Comparison of ENCODE assay signal across 1 cellular context in genomic region chr15:59688888-59689625, GRCh38.
TF ChIP-seq lines count a peak whose summit lies in the region.

Gene BNIP2, minus strand, starts transcription at chr15:59689320. Its CDS starts 6,863 bp downstream, at chr15:59682457.

TF ChIP-seq in HepG2, 621 proteins besides CTCF, POLR2A, EP300 and RAD21 (continued from another document and continues in another):
- TF ChIP-seq HINFP (CRISPR knock-in tag; IDR thresholded peaks at IDR 0.05; ENCODE audit: low read depth) (peak; percentile 85; the same call in 1 of the 2 replicates), ZBTB37 (CRISPR knock-in tag; IDR thresholded peaks at IDR 0.05) (no peak), TRIM22 (IDR thresholded peaks at IDR 0.05) (no peak), ISX (CRISPR knock-in tag; conservative IDR thresholded peaks at IDR 0.05) (no peak), ZNF816 (CRISPR knock-in tag; IDR thresholded peaks at IDR 0.05; ENCODE audit: borderline replicate concordance) (0 out of 2 replicates have a peak, but pooled peaks have one; percentile 55), SNAPC5 (CRISPR knock-in tag; IDR thresholded peaks at IDR 0.05; ENCODE audit: borderline replicate concordance) (no peak), SYNCRIP (IDR thresholded peaks at IDR 0.05; ENCODE audit: insufficient read depth, low read depth, low read length) (no peak), ZFP36L2 (CRISPR knock-in tag; IDR thresholded peaks at IDR 0.05) (0 out of 2 replicates have a peak, but pooled peaks have one; percentile 70), ATF2 (CRISPR knock-in tag; IDR thresholded peaks at IDR 0.05) (peak; percentile 56; the same call in 1 of the 2 replicates), MIER2 (CRISPR knock-in tag; IDR thresholded peaks at IDR 0.05) (no peak; the same call in 1 of the 2 replicates), IKZF1 (IDR thresholded peaks at IDR 0.05) (no peak), SPEN (CRISPR knock-in tag; IDR thresholded peaks at IDR 0.05; ENCODE audit: low read depth) (peak; percentile 86), SNRNP70 (IDR thresholded peaks at IDR 0.05; ENCODE audit: low read depth, low read length) (no peak), TIGD3 (CRISPR knock-in tag; IDR thresholded peaks at IDR 0.05; ENCODE audit: borderline replicate concordance) (no peak; the same call in 1 of the 2 replicates), NRL (CRISPR knock-in tag; IDR thresholded peaks at IDR 0.05; ENCODE audit: borderline replicate concordance) (peak; percentile 87; the same call in 1 of the 2 replicates), ZNF17 (CRISPR knock-in tag; IDR thresholded peaks at IDR 0.05) (no peak), KLF12 (CRISPR knock-in tag; IDR thresholded peaks at IDR 0.05; ENCODE audit: borderline replicate concordance) (peak; percentile 12; the same call in 1 of the 2 replicates), CENPT (CRISPR knock-in tag; IDR thresholded peaks at IDR 0.05; ENCODE audit: low read depth) (no peak), LCORL (IDR thresholded peaks at IDR 0.05) (no peak), LCORL (CRISPR knock-in tag; IDR thresholded peaks at IDR 0.05) (peak; percentile 67), DNMT3B (CRISPR knock-in tag; conservative IDR thresholded peaks at IDR 0.05) (no peak), RORA (CRISPR knock-in tag; IDR thresholded peaks at IDR 0.05) (no peak), PLSCR1 (CRISPR knock-in tag; IDR thresholded peaks at IDR 0.05; ENCODE audit: borderline replicate concordance) (no peak), IRF1 (CRISPR knock-in tag; IDR thresholded peaks at IDR 0.05; ENCODE audit: low read depth) (no peak), GFI1 (CRISPR knock-in tag; IDR thresholded peaks at IDR 0.05; ENCODE audit: borderline replicate concordance) (no peak), ZSCAN20 (CRISPR knock-in tag; IDR thresholded peaks at IDR 0.05; ENCODE audit: borderline replicate concordance) (0 out of 2 replicates have a peak, but pooled peaks have one; percentile 46), MTF2 (CRISPR knock-in tag; IDR thresholded peaks at IDR 0.05; ENCODE audit: borderline replicate concordance) (peak; percentile 80; the same call in 1 of the 2 replicates), DMAP1 (CRISPR knock-in tag; IDR thresholded peaks at IDR 0.05) (peak; percentile 88), JDP2 (CRISPR knock-in tag; IDR thresholded peaks at IDR 0.05; ENCODE audit: borderline replicate concordance) (no peak), ZNF737 (CRISPR knock-in tag; IDR thresholded peaks at IDR 0.05; ENCODE audit: borderline replicate concordance) (no peak), PBX3 (CRISPR knock-in tag; IDR thresholded peaks at IDR 0.05; ENCODE audit: borderline replicate concordance) (no peak), MAF1 (CRISPR knock-in tag; IDR thresholded peaks at IDR 0.05; ENCODE audit: borderline replicate concordance) (peak; percentile 73; the same call in 1 of the 2 replicates), ZMYM4 (CRISPR knock-in tag; IDR thresholded peaks at IDR 0.05) (peak; percentile 82), ZIK1 (CRISPR knock-in tag; IDR thresholded peaks at IDR 0.05; ENCODE audit: borderline replicate concordance, low read depth) (no peak), CBFB (CRISPR knock-in tag; IDR thresholded peaks at IDR 0.05) (peak; percentile 74; the same call in 1 of the 2 replicates), ZNF207 (IDR thresholded peaks at IDR 0.05; ENCODE audit: borderline replicate concordance) (no peak), PBX2 (CRISPR knock-in tag; IDR thresholded peaks at IDR 0.05) (no peak), ZNF224 (CRISPR knock-in tag; IDR thresholded peaks at IDR 0.05) (no peak), GZF1 (CRISPR knock-in tag; IDR thresholded peaks at IDR 0.05) (peak; percentile 62; the same call in 1 of the 2 replicates), HNF4G (IDR thresholded peaks at IDR 0.05; ENCODE audit: borderline replicate concordance, low read depth, low read length) (no peak), HNF4G (CRISPR knock-in tag; IDR thresholded peaks at IDR 0.05; ENCODE audit: borderline replicate concordance, low read depth) (no peak), ZNF687 (CRISPR knock-in tag; IDR thresholded peaks at IDR 0.05) (peak; percentile 90), TRAFD1 (CRISPR knock-in tag; IDR thresholded peaks at IDR 0.05; ENCODE audit: borderline replicate concordance) (no peak), SOX5 (CRISPR knock-in tag; IDR thresholded peaks at IDR 0.05; ENCODE audit: borderline replicate concordance) (peak; percentile 16; the same call in 1 of the 2 replicates), ATF7 (IDR thresholded peaks at IDR 0.05) (no peak), ATF7 (CRISPR knock-in tag; IDR thresholded peaks at IDR 0.05) (0 out of 2 replicates have a peak, but pooled peaks have one; percentile 30), CEBPB (IDR thresholded peaks at IDR 0.05; ENCODE audit: borderline replicate concordance, low read depth, low read length) (no peak), EZH2 (conservative IDR thresholded peaks at IDR 0.05; ENCODE audit: low read depth, low read length) (no peak), TSC22D2 (CRISPR knock-in tag; IDR thresholded peaks at IDR 0.05; ENCODE audit: borderline replicate concordance) (0 out of 2 replicates have a peak, but pooled peaks have one; percentile 62)
